Comparison of ENCODE assay signal across 19 cellular contexts in genomic region chr14:94162466-94162865, GRCh38. TPM values are rescaled to one million over a fixed set of nuclear protein-coding genes. Genes with fewer than 3 reads are reported as not detected.
DNase-seq lines count a peak whose midpoint lies in the region; TF ChIP-seq lines count a peak whose summit lies in the region.
"Had no signal": no experiment of that assay in that cellular context is flagged by ENCODE, and none has a peak within 500 bp of the region (broad histone marks: within the 10 kb centered on the region; RNA-seq: fewer than 3 reads in every experiment).

No MANE protein-coding gene starts in this region.

- no peak for DNase-seq in activated CD4-positive, alpha-beta memory T cell treated with anti-CD3 and anti-CD28 coated beads, Interleukin-2, amount 10 ng/mL, durations not matched to agents 7 days and 5 days
- no peak for DNase-seq in activated CD4-positive, alpha-beta memory T cell treated with anti-CD3 and anti-CD28 coated beads for 36 hours
- DNase-seq in brain microvascular endothelial cell (no peak), GDM1 (lab: John Stamatoyannopoulos, UW) (no peak), dorsolateral prefrontal cortex (no peak)
- DNase-seq: Caco-2; CD4-positive, CD25-positive, alpha-beta regulatory T cell; DMS 273 treated with DMSO at 0.1 percent for 48 hours; DND-41; Karpas-422; NCI-H1417; NCI-H187; NCI-H446 treated with DMSO at 0.1 percent for 48 hours; NCI-H526 treated with DMSO at 0.1 percent for 48 hours had no signal

- no peak overlapping the region for H3K4me3 Mint-ChIP-seq in activated CD4-positive, alpha-beta memory T cell treated with anti-CD3 and anti-CD28 coated beads, Interleukin-2, amount 10 ng/mL, durations not matched to agents 7 days and 5 days
- no peak overlapping the region for H3K4me3 Mint-ChIP-seq in activated CD4-positive, alpha-beta memory T cell treated with anti-CD3 and anti-CD28 coated beads for 36 hours
- no peak overlapping the region for H3K4me3 Mint-ChIP-seq in nephron
- H3K4me3 Mint-ChIP-seq: B cell had no signal

- no peaks in the 10 kb centered on the region for H3K36me3 Mint-ChIP-seq in activated CD4-positive, alpha-beta memory T cell treated with anti-CD3 and anti-CD28 coated beads, Interleukin-2, amount 10 ng/mL, durations not matched to agents 7 days and 5 days (ENCODE audit: low read depth)
- no peaks in the 10 kb centered on the region for H3K36me3 Mint-ChIP-seq in activated CD4-positive, alpha-beta memory T cell treated with anti-CD3 and anti-CD28 coated beads for 36 hours
- H3K36me3 Mint-ChIP-seq in nephron (ENCODE audit: low read depth), result no peaks in the 10 kb centered on the region
- H3K36me3 Mint-ChIP-seq: CD4-positive, CD25-positive, alpha-beta regulatory T cell had no signal

- POLR2A ChIA-PET in activated CD4-positive, alpha-beta memory T cell treated with anti-CD3 and anti-CD28 coated beads, Interleukin-2, amount 10 ng/mL, durations not matched to agents 7 days and 5 days (lab: Charles Lee), result interaction anchor here (0.9 to 2.9 kb wide), 2 partner anchors 12 to 32 kb away, joined by 3 to 20 read pairs; partner anchors contain the start of gene PPP4R4
- POLR2A ChIA-PET in activated CD4-positive, alpha-beta memory T cell treated with anti-CD3 and anti-CD28 coated beads for 36 hours (lab: Charles Lee), result no interaction called here

- H3K36me3 ChIP-seq in BLaER1 treated with 17β-estradiol and CSF1 and Interleukin-3, amounts not matched to agents 10 nM and 100 nM, result no peaks in the 10 kb centered on the region
- no peaks in the 10 kb centered on the region for H3K36me3 ChIP-seq in brain microvascular endothelial cell (replicated peaks)
- H3K36me3 ChIP-seq: SJSA1 had no signal

- in situ Hi-C loops in brain microvascular endothelial cell (cut with HindIII; ENCODE audit: low pct_ligation_motif_present, low sequenced_read_pairs), result no loop called here

- no peak overlapping the region for H3K9ac ChIP-seq in BLaER1 treated with 17β-estradiol and CSF1 and Interleukin-3, amounts not matched to agents 10 nM and 100 nM

- H3K4me1 ChIP-seq in BLaER1 treated with 17β-estradiol and CSF1 and Interleukin-3, amounts not matched to agents 10 nM and 100 nM, result peaks cover 34 to 55% (median 47%) of the 10 kb centered on the region in 10 experiments
- H3K4me1 ChIP-seq: Caco-2, SJSA1 had no signal

- peak overlapping the region in 3 of 11 experiments; percentile 2 to 12 (median 8); a peak in 4 of 22 replicates for H3K27ac ChIP-seq in BLaER1 treated with 17β-estradiol and CSF1 and Interleukin-3, amounts not matched to agents 10 nM and 100 nM
- H3K27ac ChIP-seq in VCaP (peak overlapping the region; percentile 57), brain microvascular endothelial cell (no peak overlapping the region), dorsolateral prefrontal cortex (peak overlapping the region in 6 of 59 donors; percentile 11 to 63 (median 46))
- H3K27ac ChIP-seq: SJSA1 had no signal

- no peaks in the 10 kb centered on the region for H3K9me3 Mint-ChIP-seq in activated CD4-positive, alpha-beta memory T cell treated with anti-CD3 and anti-CD28 coated beads, Interleukin-2, amount 10 ng/mL, durations not matched to agents 7 days and 5 days
- no peaks in the 10 kb centered on the region for H3K9me3 Mint-ChIP-seq in activated CD4-positive, alpha-beta memory T cell treated with anti-CD3 and anti-CD28 coated beads for 36 hours
- H3K9me3 Mint-ChIP-seq in nephron, result no peaks in the 10 kb centered on the region

- H4K20me1 ChIP-seq in BLaER1 treated with 17β-estradiol and CSF1 and Interleukin-3, amounts not matched to agents 10 nM and 100 nM, result no peaks in the 10 kb centered on the region

- peak overlapping the region; percentile 28 to 81 (median 62) for H3K4me2 ChIP-seq in BLaER1 treated with 17β-estradiol and CSF1 and Interleukin-3, amounts not matched to agents 10 nM and 100 nM

- no peak overlapping the region for H3K4me3 ChIP-seq in BLaER1 treated with 17β-estradiol and CSF1 and Interleukin-3, amounts not matched to agents 10 nM and 100 nM
- H3K4me3 ChIP-seq in brain microvascular endothelial cell (ENCODE audit: low read depth, low read length) (no peak overlapping the region), dorsolateral prefrontal cortex (no peak overlapping the region)
- H3K4me3 ChIP-seq: SJSA1 had no signal

- CTCF ChIA-PET in activated CD4-positive, alpha-beta memory T cell treated with anti-CD3 and anti-CD28 coated beads, Interleukin-2, amount 10 ng/mL, durations not matched to agents 7 days and 5 days (lab: Charles Lee), result interaction anchor here (1.1 to 1.6 kb wide), 4 partner anchors 20 to 222 kb away, joined by 3 to 6 read pairs (median 4); no protein-coding TSS in a partner anchor
- CTCF ChIA-PET in activated CD4-positive, alpha-beta memory T cell treated with anti-CD3 and anti-CD28 coated beads for 36 hours (lab: Charles Lee), result interaction anchor here (0.5 to 3.6 kb wide), 6 partner anchors 9 to 126 kb away, joined by 3 to 18 read pairs (median 6); no protein-coding TSS in a partner anchor

- H3K27me3 Mint-ChIP-seq in activated CD4-positive, alpha-beta memory T cell treated with anti-CD3 and anti-CD28 coated beads, Interleukin-2, amount 10 ng/mL, durations not matched to agents 7 days and 5 days, result no peaks in the 10 kb centered on the region
- no peaks in the 10 kb centered on the region for H3K27me3 Mint-ChIP-seq in activated CD4-positive, alpha-beta memory T cell treated with anti-CD3 and anti-CD28 coated beads for 36 hours
- H3K27me3 Mint-ChIP-seq in nephron (ENCODE audit: low read depth), result peaks cover 24% of the 10 kb centered on the region

- peaks cover 65% of the 10 kb centered on the region for H3K4me1 Mint-ChIP-seq in activated CD4-positive, alpha-beta memory T cell treated with anti-CD3 and anti-CD28 coated beads, Interleukin-2, amount 10 ng/mL, durations not matched to agents 7 days and 5 days
- H3K4me1 Mint-ChIP-seq in activated CD4-positive, alpha-beta memory T cell treated with anti-CD3 and anti-CD28 coated beads for 36 hours (ENCODE audit: low read depth), result peaks cover 76% of the 10 kb centered on the region
- H3K4me1 Mint-ChIP-seq in nephron, result peaks cover 35% of the 10 kb centered on the region
- H3K4me1 Mint-ChIP-seq: B cell had no signal

- intact Hi-C loops in activated CD4-positive, alpha-beta memory T cell treated with anti-CD3 and anti-CD28 coated beads for 36 hours (cut with micrococcal nuclease), result loop anchor here (5.0 kb wide), 1 partner anchor 200 kb away; no protein-coding TSS in a partner anchor
- intact Hi-C loops in dorsolateral prefrontal cortex (cut with DNase I), result no loop called here

- H3K27me3 ChIP-seq in BLaER1 treated with 17β-estradiol and CSF1 and Interleukin-3, amounts not matched to agents 10 nM and 100 nM, result no peaks in the 10 kb centered on the region
- peaks cover 19% of the 10 kb centered on the region for H3K27me3 ChIP-seq in brain microvascular endothelial cell (replicated peaks)
- H3K27me3 ChIP-seq in dorsolateral prefrontal cortex, result peaks cover 0 to 19% (median 0%) of the 10 kb centered on the region in 45 donors
- H3K27me3 ChIP-seq: SJSA1 had no signal

- no peak for TF ChIP-seq CTCF in VCaP (conservative IDR thresholded peaks at IDR 0.05)
- no peak for TF ChIP-seq CTCF in nephron (IDR thresholded peaks at IDR 0.05; ENCODE audit: unreplicated experiment in 3 of 3)
- TF ChIP-seq CTCF in brain microvascular endothelial cell (IDR thresholded peaks at IDR 0.05; ENCODE audit: low read depth, low read length, missing control alignments), result no peak
- no peak for TF ChIP-seq CTCF in dorsolateral prefrontal cortex (IDR thresholded peaks at IDR 0.05 in 54 of 56, conservative IDR thresholded peaks at IDR 0.05 in 2 of 56; ENCODE audit: low read depth in 1 of 56, partially characterized antibody in 56 of 56)

- no peaks in the 10 kb centered on the region for H3K9me3 ChIP-seq in BLaER1 treated with 17β-estradiol and CSF1 and Interleukin-3, amounts not matched to agents 10 nM and 100 nM (replicated peaks in 1 of 11)
- H3K9me3 ChIP-seq: Caco-2, SJSA1 had no signal

- H3K27ac Mint-ChIP-seq in activated CD4-positive, alpha-beta memory T cell treated with anti-CD3 and anti-CD28 coated beads, Interleukin-2, amount 10 ng/mL, durations not matched to agents 7 days and 5 days, result peak overlapping the region; percentile 29
- H3K27ac Mint-ChIP-seq in activated CD4-positive, alpha-beta memory T cell treated with anti-CD3 and anti-CD28 coated beads for 36 hours, result no peak overlapping the region
- peak overlapping the region; percentile 51 to 56 (median 54) for H3K27ac Mint-ChIP-seq in nephron
- H3K27ac Mint-ChIP-seq: B cell; CD4-positive, CD25-positive, alpha-beta regulatory T cell had no signal

RNA-seq across cellular contexts. Expression of gene PPP4R4, which starts 11.7 kb away (rescaled TPM):
- total RNA-seq in activated CD4-positive, alpha-beta memory T cell treated with anti-CD3 and anti-CD28 coated beads, Interleukin-2, amount 10 ng/mL, durations not matched to agents 7 days and 5 days, result 1 to 10 TPM; 3.3 to 4.9 TPM
- 10 to 100 TPM; 17.0 to 19.2 TPM for total RNA-seq in activated CD4-positive, alpha-beta memory T cell treated with anti-CD3 and anti-CD28 coated beads for 36 hours
- 10 to 100 TPM in 119 of 120 experiments, 1 to 10 TPM in 1; 9.9 to 65.6 (median 28.7) TPM for total RNA-seq in dorsolateral prefrontal cortex
- total RNA-seq: B cell had no signal

RNA-seq across cellular contexts. Expression of gene IFI27L2, which starts 33.1 kb away (rescaled TPM):
- total RNA-seq in activated CD4-positive, alpha-beta memory T cell treated with anti-CD3 and anti-CD28 coated beads, Interleukin-2, amount 10 ng/mL, durations not matched to agents 7 days and 5 days, result 100 to 1,000 TPM; 100 to 102 TPM
- total RNA-seq in activated CD4-positive, alpha-beta memory T cell treated with anti-CD3 and anti-CD28 coated beads for 36 hours, result 10 to 100 TPM; 69.3 to 74.4 TPM
- total RNA-seq in dorsolateral prefrontal cortex, result 100 to 1,000 TPM in 1 of 120 experiments, 10 to 100 TPM in 119; 39.5 to 131 (median 61.8) TPM

RNA-seq across cellular contexts. Expression of gene IFI27, which starts 51.9 kb away (rescaled TPM):
- 100 to 1,000 TPM; 184 to 186 TPM for total RNA-seq in activated CD4-positive, alpha-beta memory T cell treated with anti-CD3 and anti-CD28 coated beads, Interleukin-2, amount 10 ng/mL, durations not matched to agents 7 days and 5 days
- total RNA-seq in activated CD4-positive, alpha-beta memory T cell treated with anti-CD3 and anti-CD28 coated beads for 36 hours, result 1 to 10 TPM; 2.3 to 3.1 TPM
- 100 to 1,000 TPM in 12 of 120 experiments, 10 to 100 TPM in 108; 23.6 to 180 (median 60.5) TPM for total RNA-seq in dorsolateral prefrontal cortex

Comparison
In these comparisons a context has a peak if more than half of its experiments do, and no peak if none do; other contexts are left out.
1. RNA of gene IFI27, which starts 51.9 kb away (total RNA-seq): 184 to 186 TPM in activated CD4-positive, alpha-beta memory T cell treated with anti-CD3 and anti-CD28 coated beads, Interleukin-2, amount 10 ng/mL, durations not matched to agents 7 days and 5 days and 23.6 to 180 TPM in dorsolateral prefrontal cortex; 2.3 to 3.1 TPM in activated CD4-positive, alpha-beta memory T cell treated with anti-CD3 and anti-CD28 coated beads for 36 hours; every median in the first group is over 4 times any median in the second.